ENCODE assay signal across 16 cellular contexts in the genomic region with DNA sequence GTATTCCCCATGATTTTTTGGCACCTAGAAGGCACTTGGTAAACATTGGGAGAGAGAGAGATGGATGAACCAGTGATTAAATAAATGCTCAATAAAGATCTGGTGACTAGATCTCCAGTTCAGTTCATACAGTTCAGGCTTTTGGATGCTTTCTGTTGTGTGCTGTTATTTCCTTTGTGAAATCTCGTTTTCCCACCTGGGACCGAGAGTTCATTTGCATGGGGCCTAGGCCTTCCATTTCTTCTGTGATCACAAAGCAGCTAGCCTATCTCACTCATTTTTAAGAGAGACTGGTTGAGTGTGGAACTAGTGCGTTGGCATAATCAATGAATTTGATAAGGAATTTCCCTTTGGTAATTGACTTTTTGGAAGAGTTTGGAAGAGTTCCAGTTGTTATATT.
DNase-seq lines count a peak whose midpoint lies in the region; ATAC-seq and TF ChIP-seq lines count a peak whose summit lies in the region.
"Had no signal": no experiment of that assay in that cellular context is flagged by ENCODE, and none has a peak within 500 bp of the region (broad histone marks: within the 10 kb centered on the region; RNA-seq: fewer than 3 reads in every experiment).

No MANE protein-coding gene starts in this region.

- no peak for TF ChIP-seq POLR2A in sigmoid colon (IDR thresholded peaks at IDR 0.05)

- H4K20me1 ChIP-seq in GM23338 (replicated peaks; ENCODE audit: insufficient read depth) = no peaks in the 10 kb centered on the region

- H2AFZ ChIP-seq in GM23338 = no peak overlapping the region

- no peaks in the 10 kb centered on the region for H3F3A ChIP-seq in GM23338 (replicated peaks; ENCODE audit: low read depth)

- peak; percentile 89 for ATAC-seq in GM19324 (IDR thresholded peaks at IDR 0.05; ENCODE audit: low FRiP score, unreplicated experiment)
- no peak; the same call in 2 of the 3 replicates for ATAC-seq in GM23338
- peak; percentile 75 for ATAC-seq in HG03354 (IDR thresholded peaks at IDR 0.05; ENCODE audit: poor library complexity, severe bottlenecking, unreplicated experiment)

- no peaks in the 10 kb centered on the region for H3K36me3 ChIP-seq in GM23338 (ENCODE audit: insufficient read depth)
- H3K36me3 ChIP-seq in sigmoid colon = no peaks in the 10 kb centered on the region

- no peaks in the 10 kb centered on the region for H3K36me3 Mint-ChIP-seq in GM23338 (ENCODE audit: low read depth)
- H3K36me3 Mint-ChIP-seq: brain had no signal

- H3K4me1 ChIP-seq in GM23338 (ENCODE audit: insufficient read depth) = peaks cover 11% of the 10 kb centered on the region
- no peaks in the 10 kb centered on the region for H3K4me1 ChIP-seq in sigmoid colon

- peaks cover 1% of the 10 kb centered on the region for H3K27me3 Mint-ChIP-seq in GM23338 (ENCODE audit: insufficient read depth, low read depth, poor library complexity)
- H3K27me3 Mint-ChIP-seq: activated CD4-positive, alpha-beta T cell treated with anti-CD3 and anti-CD28 coated beads, Interleukin-2, amount 10 ng/mL, durations not matched to agents 24 days and 14 days; brain had no signal

- DNase-seq in GM10266 (ENCODE audit: extremely low spot score) (peak; percentile 51), GM23338 (ENCODE audit: low spot score) (no peak), iPS-NIHi7 (ENCODE audit: extremely low spot score) (no peak), NCI-H524 treated with DMSO at 0.1 percent for 48 hours (lab: John Stamatoyannopoulos, UW) (no peak), H4 (ENCODE audit: low spot score) (no peak), sigmoid colon (no peak)
- DNase-seq: activated CD4-positive, alpha-beta T cell treated with anti-CD3 and anti-CD28 coated beads, Interleukin-2, amount 10 ng/mL, durations not matched to agents 24 days and 14 days; activated effector memory CD4-positive, alpha-beta T cell treated with anti-CD3 and anti-CD28 coated beads, Interleukin-2, amount 50 U/mL, for 16 hours; endodermal cell; head of caudate nucleus; KG1; stimulated activated CD4-positive, alpha-beta T cell treated with anti-CD3 and anti-CD28 coated beads, Interleukin-12 subunit alpha, Interleukin-12 subunit beta, amount 100 ng/mL, for 4 hours had no signal

- 0 out of 2 replicates have a peak, but pooled peaks cover 7% of the 10 kb centered on the region for H3K9me2 ChIP-seq in GM23338 (ENCODE audit: insufficient read depth)

- TF ChIP-seq EP300 in sigmoid colon (IDR thresholded peaks at IDR 0.05) = no peak

- H3K79me2 ChIP-seq in GM23338 (replicated peaks; ENCODE audit: insufficient read depth) = no peaks in the 10 kb centered on the region

- no peak overlapping the region for H3K4me3 Mint-ChIP-seq in GM23338
- H3K4me3 Mint-ChIP-seq: activated CD4-positive, alpha-beta T cell treated with anti-CD3 and anti-CD28 coated beads, Interleukin-2, amount 10 ng/mL, durations not matched to agents 24 days and 14 days; brain; endodermal cell; T-helper 1 cell treated with Interleukin-12 subunit alpha and Interleukin-12 subunit beta and Interleukin-4 antibody, amounts not matched to agents 30 μg/mL and 1 μg/mL, for 36 hours had no signal

- peaks cover 20% of the 10 kb centered on the region for H3K4me1 Mint-ChIP-seq in GM23338
- H3K4me1 Mint-ChIP-seq: activated CD4-positive, alpha-beta T cell treated with anti-CD3 and anti-CD28 coated beads, Interleukin-2, amount 10 ng/mL, durations not matched to agents 24 days and 14 days had no signal

- H3K4me3 ChIP-seq in GM23338 (no peak overlapping the region), sigmoid colon (no peak overlapping the region)

- H3K4me2 ChIP-seq in GM23338 = no peak overlapping the region

- TF ChIP-seq CTCF in GM10266 (IDR thresholded peaks at IDR 0.05; ENCODE audit: control insufficient read depth, insufficient read depth, low read depth, missing control alignments) (no peak), GM23338 (conservative IDR thresholded peaks at IDR 0.05; ENCODE audit: low read depth in 2 of 2) (no peak), sigmoid colon (IDR thresholded peaks at IDR 0.05) (no peak)

- no peaks in the 10 kb centered on the region for H3K27me3 ChIP-seq in GM23338 (ENCODE audit: insufficient read depth)
- no peaks in the 10 kb centered on the region for H3K27me3 ChIP-seq in sigmoid colon

- H3K27ac Mint-ChIP-seq in GM23338 = 0 out of 2 replicates have a peak overlapping the region, but pooled peaks have one; percentile 24
- H3K27ac Mint-ChIP-seq: activated CD4-positive, alpha-beta T cell treated with anti-CD3 and anti-CD28 coated beads, Interleukin-2, amount 10 ng/mL, durations not matched to agents 24 days and 14 days; brain; endodermal cell; T-helper 1 cell treated with Interleukin-12 subunit alpha and Interleukin-12 subunit beta and Interleukin-4 antibody, amounts not matched to agents 30 μg/mL and 1 μg/mL, for 36 hours had no signal

- WGBS in sigmoid colon, 2 donors = 85 to 89% methylated on average over 3 of the region's 3 CpGs

- intact Hi-C loops in sigmoid colon (cut with DNase I) = no loop called here

- no peaks in the 10 kb centered on the region for H3K9me3 ChIP-seq in sigmoid colon

- H3K9me3 Mint-ChIP-seq in GM23338 = no peaks in the 10 kb centered on the region
- H3K9me3 Mint-ChIP-seq: activated CD4-positive, alpha-beta T cell treated with anti-CD3 and anti-CD28 coated beads, Interleukin-2, amount 10 ng/mL, durations not matched to agents 24 days and 14 days; brain; endodermal cell; T-helper 1 cell treated with Interleukin-12 subunit alpha and Interleukin-12 subunit beta and Interleukin-4 antibody, amounts not matched to agents 30 μg/mL and 1 μg/mL, for 36 hours had no signal

- H3K27ac ChIP-seq in GM23338 (ENCODE audit: low read depth) (peak overlapping the region; percentile 29; the same call in 1 of the 2 replicates), sigmoid colon (no peak overlapping the region)

TF ChIP-seq in GM23338, 12 proteins besides CTCF, POLR2A, EP300 and RAD21 (continues in another document):
- no peak for TF ChIP-seq CREB1 (CRISPR knock-in tag; IDR thresholded peaks at IDR 0.05; ENCODE audit: low read depth)
- no peak for TF ChIP-seq ZNF331 (CRISPR knock-in tag; IDR thresholded peaks at IDR 0.05; ENCODE audit: low read depth)
- TF ChIP-seq EZH2 (IDR thresholded peaks at IDR 0.05; ENCODE audit: low read depth, unreplicated experiment) = no peak
- TF ChIP-seq NANOG (IDR thresholded peaks at IDR 0.05; ENCODE audit: borderline replicate concordance) = no peak
- TF ChIP-seq, protein P1, sequence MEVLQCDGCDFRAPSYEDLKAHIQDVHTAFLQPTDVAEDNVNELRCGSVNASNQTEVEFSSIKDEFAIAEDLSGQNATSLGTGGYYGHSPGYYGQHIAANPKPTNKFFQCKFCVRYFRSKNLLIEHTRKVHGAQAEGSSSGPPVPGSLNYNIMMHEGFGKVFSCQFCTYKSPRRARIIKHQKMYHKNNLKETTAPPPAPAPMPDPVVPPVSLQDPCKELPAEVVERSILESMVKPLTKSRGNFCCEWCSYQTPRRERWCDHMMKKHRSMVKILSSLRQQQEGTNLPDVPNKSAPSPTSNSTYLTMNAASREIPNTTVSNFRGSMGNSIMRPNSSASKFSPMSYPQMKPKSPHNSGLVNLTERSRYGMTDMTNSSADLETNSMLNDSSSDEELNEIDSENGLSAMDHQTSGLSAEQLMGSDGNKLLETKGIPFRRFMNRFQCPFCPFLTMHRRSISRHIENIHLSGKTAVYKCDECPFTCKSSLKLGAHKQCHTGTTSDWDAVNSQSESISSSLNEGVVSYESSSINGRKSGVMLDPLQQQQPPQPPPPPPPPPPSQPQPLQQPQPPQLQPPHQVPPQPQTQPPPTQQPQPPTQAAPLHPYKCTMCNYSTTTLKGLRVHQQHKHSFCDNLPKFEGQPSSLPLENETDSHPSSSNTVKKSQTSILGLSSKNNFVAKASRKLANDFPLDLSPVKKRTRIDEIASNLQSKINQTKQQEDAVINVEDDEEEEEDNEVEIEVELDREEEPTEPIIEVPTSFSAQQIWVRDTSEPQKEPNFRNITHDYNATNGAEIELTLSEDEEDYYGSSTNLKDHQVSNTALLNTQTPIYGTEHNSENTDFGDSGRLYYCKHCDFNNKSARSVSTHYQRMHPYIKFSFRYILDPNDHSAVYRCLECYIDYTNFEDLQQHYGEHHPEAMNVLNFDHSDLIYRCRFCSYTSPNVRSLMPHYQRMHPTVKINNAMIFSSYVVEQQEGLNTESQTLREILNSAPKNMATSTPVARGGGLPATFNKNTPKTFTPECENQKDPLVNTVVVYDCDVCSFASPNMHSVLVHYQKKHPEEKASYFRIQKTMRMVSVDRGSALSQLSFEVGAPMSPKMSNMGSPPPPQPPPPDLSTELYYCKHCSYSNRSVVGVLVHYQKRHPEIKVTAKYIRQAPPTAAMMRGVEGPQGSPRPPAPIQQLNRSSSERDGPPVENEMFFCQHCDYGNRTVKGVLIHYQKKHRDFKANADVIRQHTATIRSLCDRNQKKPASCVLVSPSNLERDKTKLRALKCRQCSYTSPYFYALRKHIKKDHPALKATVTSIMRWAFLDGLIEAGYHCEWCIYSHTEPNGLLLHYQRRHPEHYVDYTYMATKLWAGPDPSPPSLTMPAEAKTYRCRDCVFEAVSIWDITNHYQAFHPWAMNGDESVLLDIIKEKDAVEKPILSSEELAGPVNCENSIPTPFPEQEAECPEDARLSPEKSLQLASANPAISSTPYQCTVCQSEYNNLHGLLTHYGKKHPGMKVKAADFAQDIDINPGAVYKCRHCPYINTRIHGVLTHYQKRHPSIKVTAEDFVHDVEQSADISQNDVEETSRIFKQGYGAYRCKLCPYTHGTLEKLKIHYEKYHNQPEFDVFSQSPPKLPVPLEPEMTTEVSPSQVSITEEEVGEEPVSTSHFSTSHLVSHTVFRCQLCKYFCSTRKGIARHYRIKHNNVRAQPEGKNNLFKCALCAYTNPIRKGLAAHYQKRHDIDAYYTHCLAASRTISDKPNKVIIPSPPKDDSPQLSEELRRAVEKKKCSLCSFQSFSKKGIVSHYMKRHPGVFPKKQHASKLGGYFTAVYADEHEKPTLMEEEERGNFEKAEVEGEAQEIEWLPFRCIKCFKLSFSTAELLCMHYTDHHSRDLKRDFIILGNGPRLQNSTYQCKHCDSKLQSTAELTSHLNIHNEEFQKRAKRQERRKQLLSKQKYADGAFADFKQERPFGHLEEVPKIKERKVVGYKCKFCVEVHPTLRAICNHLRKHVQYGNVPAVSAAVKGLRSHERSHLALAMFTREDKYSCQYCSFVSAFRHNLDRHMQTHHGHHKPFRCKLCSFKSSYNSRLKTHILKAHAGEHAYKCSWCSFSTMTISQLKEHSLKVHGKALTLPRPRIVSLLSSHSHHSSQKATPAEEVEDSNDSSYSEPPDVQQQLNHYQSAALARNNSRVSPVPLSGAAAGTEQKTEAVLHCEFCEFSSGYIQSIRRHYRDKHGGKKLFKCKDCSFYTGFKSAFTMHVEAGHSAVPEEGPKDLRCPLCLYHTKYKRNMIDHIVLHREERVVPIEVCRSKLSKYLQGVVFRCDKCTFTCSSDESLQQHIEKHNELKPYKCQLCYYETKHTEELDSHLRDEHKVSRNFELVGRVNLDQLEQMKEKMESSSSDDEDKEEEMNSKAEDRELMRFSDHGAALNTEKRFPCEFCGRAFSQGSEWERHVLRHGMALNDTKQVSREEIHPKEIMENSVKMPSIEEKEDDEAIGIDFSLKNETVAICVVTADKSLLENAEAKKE (CRISPR knock-in tag; IDR thresholded peaks at IDR 0.05) = no peak
